9 cellular contexts compared by ENCODE assay signal in the genomic region with DNA sequence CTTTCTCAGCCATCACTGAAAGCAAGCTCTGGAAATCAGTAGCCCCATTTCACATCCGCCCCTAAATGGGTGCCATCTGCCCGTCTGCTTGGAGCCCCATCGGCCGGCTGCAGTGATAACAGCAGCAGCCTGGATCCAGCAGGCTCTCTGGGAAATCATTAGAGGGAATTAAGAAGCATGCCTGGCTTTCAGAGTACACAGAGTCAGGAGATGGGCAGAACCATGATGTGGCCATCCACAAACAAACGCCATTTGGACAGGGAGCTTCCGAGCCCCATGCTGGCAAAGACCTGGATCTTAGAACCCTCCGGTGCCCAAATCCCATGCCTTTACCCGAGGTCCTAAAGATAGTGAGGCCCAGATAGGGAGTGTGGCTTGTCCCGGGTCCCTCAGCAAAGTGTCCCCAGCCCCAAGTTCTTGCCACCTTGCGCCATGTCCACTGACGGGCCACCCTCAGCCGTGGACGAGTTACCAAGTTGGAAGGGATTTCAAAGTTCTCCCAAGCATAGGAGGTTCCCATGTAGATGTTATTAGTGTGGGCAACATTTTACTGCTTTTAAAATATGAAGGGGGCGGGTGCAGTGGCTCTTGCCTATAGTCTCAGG. TPM values are rescaled to one million over a fixed set of nuclear protein-coding genes. Genes with fewer than 3 reads are reported as not detected.
DNase-seq lines count a peak whose midpoint lies in the region; ATAC-seq, FAIRE-seq and TF ChIP-seq lines count a peak whose summit lies in the region.
"Had no signal": no experiment of that assay in that cellular context is flagged by ENCODE, and none has a peak within 500 bp of the region (broad histone marks: within the 10 kb centered on the region; RNA-seq: fewer than 3 reads in every experiment).

No MANE protein-coding gene starts in this region.

- BruUV-seq in GM12878 (replicated peaks; lab: Mats Ljungman, UMichigan), result no TSS peak

- H3K27me3 Mint-ChIP-seq in activated naive CD4-positive, alpha-beta T cell treated with anti-CD3 and anti-CD28 coated beads, Interleukin-2, amount 50 U/mL, for 24 hours, result no peaks in the 10 kb centered on the region

- H3K4me2 ChIP-seq in GM12878 (ENCODE audit: control insufficient read depth, insufficient read depth), result peak overlapping the region; percentile 91

- no peak for DNase-seq in activated naive CD4-positive, alpha-beta T cell (lab: John Stamatoyannopoulos, UW)
- DNase-seq in GM12878 (ENCODE audit: low read depth, low spot score) (no peak), lung (ENCODE audit: low spot score) (no peak), upper lobe of right lung (peak; percentile 54), COLO668 (lab: John Stamatoyannopoulos, UW; ENCODE audit: unreplicated experiment) (no peak), NCI-H526 (lab: John Stamatoyannopoulos, UW) (no peak), amniotic stem cell (lab: John Stamatoyannopoulos, UW) (no peak)
- DNase-seq: GDM1 had no signal

- SMC1A ChIA-PET in GM12878 (lab: Charles Lee; ENCODE audit: uncharacterized antibody, unreplicated experiment), result interaction anchor here (0.6 to 1.2 kb wide), 3 partner anchors 47 to 336 kb away, joined by 3 to 4 read pairs (median 3); no protein-coding TSS in a partner anchor

- peaks cover 46% of the 10 kb centered on the region for H3K79me2 ChIP-seq in GM12878 (ENCODE audit: control insufficient read depth, insufficient read depth, low read length)

- peaks cover 28% of the 10 kb centered on the region for H3K4me1 Mint-ChIP-seq in activated naive CD4-positive, alpha-beta T cell treated with anti-CD3 and anti-CD28 coated beads, Interleukin-2, amount 50 U/mL, for 24 hours

- H3K9me3 Mint-ChIP-seq in activated naive CD4-positive, alpha-beta T cell treated with anti-CD3 and anti-CD28 coated beads, Interleukin-2, amount 50 U/mL, for 24 hours, result no peaks in the 10 kb centered on the region

- WGBS in GM12878 (ENCODE audit: insufficient coverage, insufficient replicate concordance, low lambda C conversion rate, missing lambda C conversion rate), result 67% methylated on average over 14 of the region's 14 CpGs
- 77 to 86% methylated on average over 14 of the region's 14 CpGs for WGBS in lung, 2 donors

- RAD21 ChIA-PET in GM12878 (lab: Charles Lee; ENCODE audit: unreplicated experiment), result interaction anchor here (1.1 to 3.0 kb wide), 4 partner anchors 9 to 210 kb away, joined by 3 to 16 read pairs (median 4); partner anchors contain the start of gene ZC3H7A

- peak overlapping the region; percentile 98 for H3K27ac Mint-ChIP-seq in activated naive CD4-positive, alpha-beta T cell treated with anti-CD3 and anti-CD28 coated beads, Interleukin-2, amount 50 U/mL, for 24 hours

- H3K4me3 ChIP-seq in GM12878, result peak overlapping the region; percentile 97
- H3K4me3 ChIP-seq in lung, result peak overlapping the region; percentile 68
- H3K4me3 ChIP-seq in upper lobe of right lung, result peak overlapping the region; percentile 80

- H4K20me1 ChIP-seq in GM12878 (ENCODE audit: control insufficient read depth, insufficient read depth), result no peaks in the 10 kb centered on the region

- no peak for TF ChIP-seq POLR2A in GM12878 (IDR thresholded peaks at IDR 0.05; ENCODE audit: low read depth, low read length)

- peak overlapping the region; percentile 94 for H3K9ac ChIP-seq in GM12878 (ENCODE audit: control insufficient read depth, insufficient read depth, low read length)

- ATAC-seq in GM12878, result no peak
- ATAC-seq in lung (ENCODE audit: insufficient read depth, low FRiP score), result no peak
- no peak for ATAC-seq in upper lobe of right lung

- H3K27me3 ChIP-seq in GM12878 (replicated peaks in 1 of 2; ENCODE audit: control insufficient read depth in 2 of 2, insufficient read depth in 2 of 2, low read length in 1 of 2) (no peaks in the 10 kb centered on the region), lung (ENCODE audit: control insufficient read depth, insufficient read depth) (no peaks in the 10 kb centered on the region), upper lobe of right lung (no peaks in the 10 kb centered on the region)

- H3K36me3 ChIP-seq in GM12878 (ENCODE audit: control insufficient read depth in 2 of 2, insufficient read depth in 2 of 2, low read length in 1 of 2) (no peaks in the 10 kb centered on the region), lung (ENCODE audit: control insufficient read depth in 2 of 2, insufficient read depth in 2 of 2, low read length in 2 of 2) (no peaks in the 10 kb centered on the region), upper lobe of right lung (no peaks in the 10 kb centered on the region)

- in situ Hi-C loops in GM12878 (cut with MboI), result no loop called here

- no peak for TF ChIP-seq EP300 in GM12878 (IDR thresholded peaks at IDR 0.05; ENCODE audit: borderline replicate concordance in 1 of 2, control insufficient read depth in 1 of 2, low read depth in 2 of 2, low read length in 2 of 2)

- TF ChIP-seq RAD21 in GM12878 (IDR thresholded peaks at IDR 0.05; ENCODE audit: insufficient read depth, low read depth, low read length), result no peak

- FAIRE-seq in GM12878 (lab: Jason Lieb, UNC), result no peak

- H3K9me3 ChIP-seq in GM12878 (replicated peaks; ENCODE audit: control insufficient read depth, insufficient read depth, low read length), result no peaks in the 10 kb centered on the region
- peaks cover 0 to 3% of the 10 kb centered on the region in 2 donors for H3K9me3 ChIP-seq in lung (ENCODE audit: control insufficient read depth in 2 of 2, insufficient read depth in 1 of 2, low read length in 1 of 2)
- H3K9me3 ChIP-seq in upper lobe of right lung, result no peaks in the 10 kb centered on the region

- peak overlapping the region; percentile 87 for H3K4me3 Mint-ChIP-seq in activated naive CD4-positive, alpha-beta T cell treated with anti-CD3 and anti-CD28 coated beads, Interleukin-2, amount 50 U/mL, for 24 hours

- intact Hi-C loops in GM12878 (cut with micrococcal nuclease; ENCODE audit: unreplicated experiment) (no loop called here), upper lobe of right lung (cut with DNase I) (no loop called here)

- CTCF ChIA-PET in GM12878 (lab: Yijun Ruan, JAX), result interaction anchor here (1.0 to 1.8 kb wide), 7 partner anchors 12 to 56 kb away, joined by 3 to 12 read pairs (median 3); no protein-coding TSS in a partner anchor

- H2AFZ ChIP-seq in GM12878 (ENCODE audit: control insufficient read depth, low read depth, low read length), result no peak overlapping the region

- H3K36me3 Mint-ChIP-seq in activated naive CD4-positive, alpha-beta T cell treated with anti-CD3 and anti-CD28 coated beads, Interleukin-2, amount 50 U/mL, for 24 hours, result no peaks in the 10 kb centered on the region

- peak overlapping the region; percentile 92 for H3K27ac ChIP-seq in GM12878 (ENCODE audit: control insufficient read depth, insufficient read depth)
- H3K27ac ChIP-seq in lung (ENCODE audit: low read depth in 1 of 2, low read length in 1 of 2), result peak overlapping the region in 1 of 2 donors; percentile 93
- peak overlapping the region; percentile 93 for H3K27ac ChIP-seq in upper lobe of right lung

- H3K4me1 ChIP-seq in GM12878 (ENCODE audit: control insufficient read depth, insufficient read depth, low read length) (peaks cover 8% of the 10 kb centered on the region; the same call in 1 of the 2 replicates), lung (ENCODE audit: control insufficient read depth in 2 of 2, insufficient read depth in 2 of 2, low read length in 2 of 2) (peaks cover 3 to 5% of the 10 kb centered on the region in 2 donors), upper lobe of right lung (peaks cover 18% of the 10 kb centered on the region)

- POLR2A ChIA-PET in GM12878 (lab: Charles Lee), result interaction anchor here (1.5 kb wide), 1 partner anchor 15 kb away, joined by 4 read pairs; no protein-coding TSS in a partner anchor

- no peak for TF ChIP-seq CTCF in GM12878 (IDR thresholded peaks at IDR 0.05 in 2 of 3, conservative IDR thresholded peaks at IDR 0.05 in 1 of 3; ENCODE audit: control insufficient read depth in 2 of 3, extremely low read depth in 1 of 3, insufficient read depth in 1 of 3, low read depth in 3 of 3, low read length in 3 of 3)
- TF ChIP-seq CTCF in lung (IDR thresholded peaks at IDR 0.05; ENCODE audit: control extremely low read depth, extremely low read depth), result no peak
- TF ChIP-seq CTCF in upper lobe of right lung (IDR thresholded peaks at IDR 0.05), result no peak

TF ChIP-seq in GM12878, 131 proteins besides CTCF, POLR2A, EP300 and RAD21 (continues in another document):
- TF ChIP-seq ATF7 (IDR thresholded peaks at IDR 0.05; ENCODE audit: low read depth) (no peak), MXI1 (IDR thresholded peaks at IDR 0.05; ENCODE audit: low read depth, low read length) (no peak), POLR2AphosphoS5 (IDR thresholded peaks at IDR 0.05; ENCODE audit: low read length) (no peak), CBFB (IDR thresholded peaks at IDR 0.05; ENCODE audit: low read depth) (no peak), ESRRA (IDR thresholded peaks at IDR 0.05; ENCODE audit: low read length) (no peak), ZNF384 (IDR thresholded peaks at IDR 0.05; ENCODE audit: borderline replicate concordance, low read depth, low read length) (no peak)

RNA-seq across cellular contexts. Expression of gene LITAF, which starts 1.0 kb away (rescaled TPM):
- total RNA-seq in GM12878 (2013; cell fraction: nucleolus; rRNA removed), result 62.4 and 64.8 TPM in 2 replicates
- total RNA-seq in GM12878 (2014; rRNA removed), result 111 and 121 TPM in 2 replicates
- 124 and 125 TPM in 2 replicates for total RNA-seq in GM12878 (2014; rRNA removed; fragmentation: Illumina TruSeq; extraction: Trizol)
- 168 and 173 TPM in 2 replicates for total RNA-seq in GM12878 (2021)
- 90.1 TPM for polyA plus RNA-seq in GM12878 (2011; ENCODE audit: low read depth)
- polyA plus RNA-seq in GM12878 (2011; rRNA removed), result 99.2 and 112 TPM in 2 replicates
- 193 and 266 TPM in 2 replicates for polyA plus RNA-seq in GM12878 (2011; cell fraction: cytosol; rRNA removed)
- 74.4 and 94.9 TPM in 2 replicates for polyA plus RNA-seq in GM12878 (2011; cell fraction: nucleus; rRNA removed)
- polyA plus RNA-seq in GM12878 (2012), result 120 and 148 TPM in 2 replicates
- 196 and 211 TPM in 2 replicates for polyA plus RNA-seq in GM12878 (2014; fragmentation: Illumina TruSeq; extraction: Trizol)
- polyA plus RNA-seq in GM12878 (2014; fragmentation: Nextera tagmentation; extraction: Ambion mirVana), result 100 to 1,000 TPM; 144 to 195 TPM
- polyA plus RNA-seq in GM12878 (2014; rRNA removed), result 103 and 115 TPM in 2 replicates
- polyA plus RNA-seq in GM12878 (2016; fragmentation: Nextera tagmentation; extraction: Ambion mirVana), result 100 to 1,000 TPM; 150 to 154 TPM
- polyA minus RNA-seq in GM12878 (2011; rRNA and poly(A)+ RNA removed), result 92.1 and 148 TPM in 2 replicates
- 52.1 and 57.0 TPM in 2 replicates for polyA minus RNA-seq in GM12878 (2011; cell fraction: cytosol; rRNA and poly(A)+ RNA removed)
- 28.7 and 56.3 TPM in 2 replicates for polyA minus RNA-seq in GM12878 (2011; cell fraction: nucleus; rRNA and poly(A)+ RNA removed)
- 100 to 1,000 TPM in 1 of 2 donors, 10 to 100 TPM in 1; 89.8 to 203 TPM for total RNA-seq in lung
- polyA plus RNA-seq in lung, result 100 to 1,000 TPM in 1 of 2 donors, 10 to 100 TPM in 1; 66.4 to 406 TPM
- 242 TPM for total RNA-seq in upper lobe of right lung
